In the genomic region with DNA sequence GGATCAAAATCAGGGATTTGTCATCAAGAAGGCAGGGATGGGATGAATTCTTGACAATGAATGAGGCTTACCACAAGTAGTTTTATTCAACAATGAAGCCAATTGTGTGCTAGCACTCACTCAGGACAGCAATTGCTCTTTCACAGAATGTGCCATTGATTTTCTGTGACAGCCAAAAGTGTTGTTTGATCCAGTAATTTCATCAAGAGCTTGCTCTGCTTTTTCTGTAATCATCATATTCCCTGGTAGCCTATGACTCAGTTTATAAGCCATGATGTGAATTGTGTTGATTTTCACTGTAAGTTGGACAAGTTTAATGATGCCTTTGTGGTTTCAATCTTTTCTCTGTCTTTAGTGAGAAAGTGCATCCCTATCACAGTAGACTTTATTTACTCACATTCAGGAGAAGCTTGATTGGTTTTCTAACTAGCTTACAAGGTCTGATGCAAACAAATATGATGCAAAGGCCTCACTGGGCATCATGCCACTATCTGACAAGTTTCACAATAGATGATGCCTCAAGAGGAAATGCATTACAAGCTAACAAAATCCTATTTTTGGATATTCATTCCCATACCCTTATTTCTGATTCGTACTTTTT, we compare ENCODE assay signal across 7 cellular contexts. TPM values are rescaled to one million over a fixed set of nuclear protein-coding genes. Genes with fewer than 3 reads are reported as not detected.
A peak's percentile ranks its signal among the peaks of the same experiment; 100 is the strongest.
DNase-seq lines count a peak whose midpoint lies in the region; ATAC-seq and TF ChIP-seq lines count a peak whose summit lies in the region.
"Had no signal": no experiment of that assay in that cellular context is flagged by ENCODE, and none has a peak within 500 bp of the region (broad histone marks: within the 10 kb centered on the region; RNA-seq: fewer than 3 reads in every experiment).

No MANE protein-coding gene starts in this region.

- 33% methylated on average over 1 of the region's 1 CpG for WGBS in suprapubic skin

- TF ChIP-seq CTCF in suprapubic skin (IDR thresholded peaks at IDR 0.05): no peak

- DNase-seq in NCI-H2107 treated with DMSO at 0.1 percent for 48 hours (lab: John Stamatoyannopoulos, UW; ENCODE audit: unreplicated experiment) (peak; percentile 4), NCI-H2107 (lab: John Stamatoyannopoulos, UW) (no peak), fibroblast of peridontal ligament (ENCODE audit: extremely low read depth) (peak; percentile 98), suprapubic skin (ENCODE audit: low spot score in 2 of 2) (peak; percentile 80 to 81), NCI-H82 treated with DMSO at 0.1 percent for 48 hours (lab: John Stamatoyannopoulos, UW; ENCODE audit: unreplicated experiment) (no peak)
- DNase-seq: 8988T had no signal

- no peak for TF ChIP-seq POLR2A in suprapubic skin (IDR thresholded peaks at IDR 0.05)

- H3K4me3 ChIP-seq in suprapubic skin: no peak overlapping the region

- H3K4me1 ChIP-seq in suprapubic skin: peaks cover 15% of the 10 kb centered on the region

- H3K27me3 ChIP-seq in suprapubic skin: no peaks in the 10 kb centered on the region

- H3K9me3 ChIP-seq in suprapubic skin: no peaks in the 10 kb centered on the region

- no peak for ATAC-seq in GM18861 (IDR thresholded peaks at IDR 0.05; ENCODE audit: unreplicated experiment)

- no peaks in the 10 kb centered on the region for H3K36me3 ChIP-seq in suprapubic skin

- peak overlapping the region; percentile 20 for H3K27ac ChIP-seq in suprapubic skin

- no peak for TF ChIP-seq EP300 in suprapubic skin (IDR thresholded peaks at IDR 0.05)

RNA-seq across cellular contexts. Expression of a gene that starts 13.6 kb away (rescaled TPM):
- 100 to 1,000 TPM in 2 of 4 donors, 10 to 100 TPM in 2; 69.1 to 234 (median 156) TPM for total RNA-seq in suprapubic skin

RNA-seq across cellular contexts. Expression of a gene that starts 25.4 kb away (rescaled TPM):
- total RNA-seq in suprapubic skin: not detected

RNA-seq across cellular contexts. Expression of a gene that starts 59.6 kb away (rescaled TPM):
- 10 to 100 TPM in 1 of 4 donors, 1 to 10 TPM in 3; 1.2 to 11.0 (median 4.7) TPM for total RNA-seq in suprapubic skin

RNA-seq across cellular contexts. Expression of a gene that starts 59.6 kb away (rescaled TPM):
- total RNA-seq in suprapubic skin: 100 to 1,000 TPM in 1 of 4 donors, 10 to 100 TPM in 3; 51.3 to 101 (median 73.8) TPM

Comparison
In these comparisons a context has a peak if more than half of its experiments do, and no peak if none do; other contexts are left out.
1. DNase-seq: peak in NCI-H2107 treated with DMSO at 0.1 percent for 48 hours (single experiment), fibroblast of peridontal ligament (single experiment) and suprapubic skin (2 of 2); none in NCI-H2107 (single experiment) and NCI-H82 treated with DMSO at 0.1 percent for 48 hours (single experiment).